In the genomic region with DNA sequence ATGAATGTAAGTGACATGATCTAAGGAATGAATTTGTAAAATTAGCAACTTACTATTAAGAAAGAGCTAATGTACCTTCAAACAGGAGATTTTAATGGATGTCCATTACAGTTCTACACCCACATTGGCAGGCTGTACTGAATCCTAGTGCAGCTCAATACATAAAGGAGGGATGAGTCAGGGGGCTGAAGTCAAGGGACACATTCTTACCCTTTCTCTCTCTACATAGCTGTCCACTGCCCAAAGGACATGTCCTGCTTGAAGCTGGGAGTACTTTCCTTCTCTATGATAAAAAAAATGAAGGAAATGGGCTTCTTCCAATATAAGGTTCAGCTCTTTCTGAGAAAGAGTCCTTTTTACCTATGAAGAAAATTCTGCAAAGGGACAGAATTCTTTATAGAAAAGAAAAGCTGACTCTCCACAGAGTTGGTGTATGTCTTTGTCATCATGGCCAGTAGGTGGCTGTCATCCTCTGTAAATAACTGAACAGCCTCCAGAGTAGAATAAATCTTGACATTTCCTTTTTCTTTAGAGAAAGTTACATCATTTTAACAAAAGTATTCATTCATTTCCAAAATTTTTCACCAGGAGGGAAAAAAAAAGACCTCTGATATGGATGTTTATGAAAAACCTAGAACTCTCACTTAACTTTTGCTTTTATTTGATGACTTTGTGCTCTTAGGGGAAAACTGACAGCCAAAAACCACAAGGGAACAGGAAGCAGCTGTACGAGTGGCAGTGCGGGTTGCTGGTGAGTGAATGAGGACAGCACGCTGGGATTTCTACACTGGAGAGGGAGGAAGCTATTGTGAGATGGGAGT, we compare ENCODE assay signal across 1 cellular context.
TF ChIP-seq lines count a peak whose summit lies in the region.

No MANE protein-coding gene starts in this region.

TF ChIP-seq in GM12878, 131 proteins besides CTCF, POLR2A, EP300 and RAD21:
- peak; percentile 42; the same call in 1 of the 2 replicates for TF ChIP-seq RUNX3 (IDR thresholded peaks at IDR 0.05; ENCODE audit: low read length)
- no peak for TF ChIP-seq SIX5 (IDR thresholded peaks at IDR 0.05; ENCODE audit: low read depth, low read length, severe bottlenecking)
- no peak for TF ChIP-seq ZZZ3 (IDR thresholded peaks at IDR 0.05; ENCODE audit: control insufficient read depth, insufficient read length, low read depth)
- TF ChIP-seq, protein P1, sequence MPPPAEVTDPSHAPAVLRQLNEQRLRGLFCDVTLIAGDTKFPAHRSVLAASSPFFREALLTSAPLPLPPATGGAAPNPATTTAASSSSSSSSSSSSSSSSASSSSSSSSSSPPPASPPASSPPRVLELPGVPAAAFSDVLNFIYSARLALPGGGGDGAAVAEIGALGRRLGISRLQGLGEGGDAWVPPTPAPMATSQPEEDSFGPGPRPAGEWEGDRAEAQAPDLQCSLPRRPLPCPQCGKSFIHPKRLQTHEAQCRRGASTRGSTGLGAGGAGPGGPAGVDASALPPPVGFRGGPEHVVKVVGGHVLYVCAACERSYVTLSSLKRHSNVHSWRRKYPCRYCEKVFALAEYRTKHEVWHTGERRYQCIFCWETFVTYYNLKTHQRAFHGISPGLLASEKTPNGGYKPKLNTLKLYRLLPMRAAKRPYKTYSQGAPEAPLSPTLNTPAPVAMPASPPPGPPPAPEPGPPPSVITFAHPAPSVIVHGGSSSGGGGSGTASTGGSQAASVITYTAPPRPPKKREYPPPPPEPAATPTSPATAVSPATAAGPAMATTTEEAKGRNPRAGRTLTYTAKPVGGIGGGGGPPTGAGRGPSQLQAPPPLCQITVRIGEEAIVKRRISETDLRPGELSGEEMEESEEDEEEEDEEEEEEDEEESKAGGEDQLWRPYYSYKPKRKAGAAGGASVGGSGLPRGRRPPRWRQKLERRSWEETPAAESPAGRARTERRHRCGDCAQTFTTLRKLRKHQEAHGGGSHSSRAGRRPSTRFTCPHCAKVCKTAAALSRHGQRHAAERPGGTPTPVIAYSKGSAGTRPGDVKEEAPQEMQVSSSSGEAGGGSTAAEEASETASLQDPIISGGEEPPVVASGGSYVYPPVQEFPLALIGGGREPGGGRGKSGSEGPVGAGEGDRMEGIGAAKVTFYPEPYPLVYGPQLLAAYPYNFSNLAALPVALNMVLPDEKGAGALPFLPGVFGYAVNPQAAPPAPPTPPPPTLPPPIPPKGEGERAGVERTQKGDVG (CRISPR knock-in tag; IDR thresholded peaks at IDR 0.05): no peak
- TF ChIP-seq IKZF2 (IDR thresholded peaks at IDR 0.05): no peak
- no peak for TF ChIP-seq RB1 (IDR thresholded peaks at IDR 0.05; ENCODE audit: borderline replicate concordance)
- TF ChIP-seq, protein P2, sequence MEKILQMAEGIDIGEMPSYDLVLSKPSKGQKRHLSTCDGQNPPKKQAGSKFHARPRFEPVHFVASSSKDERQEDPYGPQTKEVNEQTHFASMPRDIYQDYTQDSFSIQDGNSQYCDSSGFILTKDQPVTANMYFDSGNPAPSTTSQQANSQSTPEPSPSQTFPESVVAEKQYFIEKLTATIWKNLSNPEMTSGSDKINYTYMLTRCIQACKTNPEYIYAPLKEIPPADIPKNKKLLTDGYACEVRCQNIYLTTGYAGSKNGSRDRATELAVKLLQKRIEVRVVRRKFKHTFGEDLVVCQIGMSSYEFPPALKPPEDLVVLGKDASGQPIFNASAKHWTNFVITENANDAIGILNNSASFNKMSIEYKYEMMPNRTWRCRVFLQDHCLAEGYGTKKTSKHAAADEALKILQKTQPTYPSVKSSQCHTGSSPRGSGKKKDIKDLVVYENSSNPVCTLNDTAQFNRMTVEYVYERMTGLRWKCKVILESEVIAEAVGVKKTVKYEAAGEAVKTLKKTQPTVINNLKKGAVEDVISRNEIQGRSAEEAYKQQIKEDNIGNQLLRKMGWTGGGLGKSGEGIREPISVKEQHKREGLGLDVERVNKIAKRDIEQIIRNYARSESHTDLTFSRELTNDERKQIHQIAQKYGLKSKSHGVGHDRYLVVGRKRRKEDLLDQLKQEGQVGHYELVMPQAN (conservative IDR thresholded peaks at IDR 0.05): no peak
- TF ChIP-seq, protein P3, sequence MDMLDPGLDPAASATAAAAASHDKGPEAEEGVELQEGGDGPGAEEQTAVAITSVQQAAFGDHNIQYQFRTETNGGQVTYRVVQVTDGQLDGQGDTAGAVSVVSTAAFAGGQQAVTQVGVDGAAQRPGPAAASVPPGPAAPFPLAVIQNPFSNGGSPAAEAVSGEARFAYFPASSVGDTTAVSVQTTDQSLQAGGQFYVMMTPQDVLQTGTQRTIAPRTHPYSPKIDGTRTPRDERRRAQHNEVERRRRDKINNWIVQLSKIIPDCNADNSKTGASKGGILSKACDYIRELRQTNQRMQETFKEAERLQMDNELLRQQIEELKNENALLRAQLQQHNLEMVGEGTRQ (IDR thresholded peaks at IDR 0.05; ENCODE audit: borderline replicate concordance, low read depth, low read length): no peak
- no peak for TF ChIP-seq NFYA (IDR thresholded peaks at IDR 0.05; ENCODE audit: borderline replicate concordance, low read depth, low read length)
- TF ChIP-seq CBX3 (IDR thresholded peaks at IDR 0.05; ENCODE audit: borderline replicate concordance, low read depth): no peak
- TF ChIP-seq RAD51 (IDR thresholded peaks at IDR 0.05): no peak
- no peak for TF ChIP-seq SPI1 (IDR thresholded peaks at IDR 0.05; ENCODE audit: borderline replicate concordance, insufficient read depth, low read depth, low read length)
- TF ChIP-seq IKZF1 (conservative IDR thresholded peaks at IDR 0.05): no peak
- no peak for TF ChIP-seq STAT1 (conservative IDR thresholded peaks at IDR 0.05)
- no peak for TF ChIP-seq TAF1 (IDR thresholded peaks at IDR 0.05; ENCODE audit: borderline replicate concordance, low read depth, low read length)
- TF ChIP-seq, protein P4, sequence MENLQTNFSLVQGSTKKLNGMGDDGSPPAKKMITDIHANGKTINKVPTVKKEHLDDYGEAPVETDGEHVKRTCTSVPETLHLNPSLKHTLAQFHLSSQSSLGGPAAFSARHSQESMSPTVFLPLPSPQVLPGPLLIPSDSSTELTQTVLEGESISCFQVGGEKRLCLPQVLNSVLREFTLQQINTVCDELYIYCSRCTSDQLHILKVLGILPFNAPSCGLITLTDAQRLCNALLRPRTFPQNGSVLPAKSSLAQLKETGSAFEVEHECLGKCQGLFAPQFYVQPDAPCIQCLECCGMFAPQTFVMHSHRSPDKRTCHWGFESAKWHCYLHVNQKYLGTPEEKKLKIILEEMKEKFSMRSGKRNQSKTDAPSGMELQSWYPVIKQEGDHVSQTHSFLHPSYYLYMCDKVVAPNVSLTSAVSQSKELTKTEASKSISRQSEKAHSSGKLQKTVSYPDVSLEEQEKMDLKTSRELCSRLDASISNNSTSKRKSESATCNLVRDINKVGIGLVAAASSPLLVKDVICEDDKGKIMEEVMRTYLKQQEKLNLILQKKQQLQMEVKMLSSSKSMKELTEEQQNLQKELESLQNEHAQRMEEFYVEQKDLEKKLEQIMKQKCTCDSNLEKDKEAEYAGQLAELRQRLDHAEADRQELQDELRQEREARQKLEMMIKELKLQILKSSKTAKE (IDR thresholded peaks at IDR 0.05; ENCODE audit: low read depth, poor library complexity, severe bottlenecking): peak; percentile 21
- TF ChIP-seq SMC3 (IDR thresholded peaks at IDR 0.05; ENCODE audit: borderline replicate concordance, low read length): peak; percentile 54; the same call in 1 of the 2 replicates
- TF ChIP-seq, protein P5, sequence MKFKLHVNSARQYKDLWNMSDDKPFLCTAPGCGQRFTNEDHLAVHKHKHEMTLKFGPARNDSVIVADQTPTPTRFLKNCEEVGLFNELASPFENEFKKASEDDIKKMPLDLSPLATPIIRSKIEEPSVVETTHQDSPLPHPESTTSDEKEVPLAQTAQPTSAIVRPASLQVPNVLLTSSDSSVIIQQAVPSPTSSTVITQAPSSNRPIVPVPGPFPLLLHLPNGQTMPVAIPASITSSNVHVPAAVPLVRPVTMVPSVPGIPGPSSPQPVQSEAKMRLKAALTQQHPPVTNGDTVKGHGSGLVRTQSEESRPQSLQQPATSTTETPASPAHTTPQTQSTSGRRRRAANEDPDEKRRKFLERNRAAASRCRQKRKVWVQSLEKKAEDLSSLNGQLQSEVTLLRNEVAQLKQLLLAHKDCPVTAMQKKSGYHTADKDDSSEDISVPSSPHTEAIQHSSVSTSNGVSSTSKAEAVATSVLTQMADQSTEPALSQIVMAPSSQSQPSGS (IDR thresholded peaks at IDR 0.05; ENCODE audit: low read length): no peak
- TF ChIP-seq WRNIP1 (IDR thresholded peaks at IDR 0.05; ENCODE audit: borderline replicate concordance, low read depth, low read length): no peak
- no peak for TF ChIP-seq TARDBP (IDR thresholded peaks at IDR 0.05; ENCODE audit: borderline replicate concordance)
- TF ChIP-seq CHD4 (IDR thresholded peaks at IDR 0.05): no peak
- TF ChIP-seq YBX1 (IDR thresholded peaks at IDR 0.05): no peak
- TF ChIP-seq MTA2 (IDR thresholded peaks at IDR 0.05; ENCODE audit: low read depth): no peak
- TF ChIP-seq ESRRA (IDR thresholded peaks at IDR 0.05; ENCODE audit: low read length): no peak
- TF ChIP-seq BHLHE40 (IDR thresholded peaks at IDR 0.05; ENCODE audit: borderline replicate concordance in 1 of 2, low read depth in 2 of 2, low read length in 1 of 2): no peak
- TF ChIP-seq PML (IDR thresholded peaks at IDR 0.05; ENCODE audit: low read length): no peak
- no peak for TF ChIP-seq EED (IDR thresholded peaks at IDR 0.05; ENCODE audit: low read depth)
- no peak for TF ChIP-seq JUNB (IDR thresholded peaks at IDR 0.05)
- TF ChIP-seq, protein P6, sequence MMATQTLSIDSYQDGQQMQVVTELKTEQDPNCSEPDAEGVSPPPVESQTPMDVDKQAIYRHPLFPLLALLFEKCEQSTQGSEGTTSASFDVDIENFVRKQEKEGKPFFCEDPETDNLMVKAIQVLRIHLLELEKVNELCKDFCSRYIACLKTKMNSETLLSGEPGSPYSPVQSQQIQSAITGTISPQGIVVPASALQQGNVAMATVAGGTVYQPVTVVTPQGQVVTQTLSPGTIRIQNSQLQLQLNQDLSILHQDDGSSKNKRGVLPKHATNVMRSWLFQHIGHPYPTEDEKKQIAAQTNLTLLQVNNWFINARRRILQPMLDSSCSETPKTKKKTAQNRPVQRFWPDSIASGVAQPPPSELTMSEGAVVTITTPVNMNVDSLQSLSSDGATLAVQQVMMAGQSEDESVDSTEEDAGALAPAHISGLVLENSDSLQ (IDR thresholded peaks at IDR 0.05): peak; percentile 22; the same call in 1 of the 2 replicates
- TF ChIP-seq, protein P7, sequence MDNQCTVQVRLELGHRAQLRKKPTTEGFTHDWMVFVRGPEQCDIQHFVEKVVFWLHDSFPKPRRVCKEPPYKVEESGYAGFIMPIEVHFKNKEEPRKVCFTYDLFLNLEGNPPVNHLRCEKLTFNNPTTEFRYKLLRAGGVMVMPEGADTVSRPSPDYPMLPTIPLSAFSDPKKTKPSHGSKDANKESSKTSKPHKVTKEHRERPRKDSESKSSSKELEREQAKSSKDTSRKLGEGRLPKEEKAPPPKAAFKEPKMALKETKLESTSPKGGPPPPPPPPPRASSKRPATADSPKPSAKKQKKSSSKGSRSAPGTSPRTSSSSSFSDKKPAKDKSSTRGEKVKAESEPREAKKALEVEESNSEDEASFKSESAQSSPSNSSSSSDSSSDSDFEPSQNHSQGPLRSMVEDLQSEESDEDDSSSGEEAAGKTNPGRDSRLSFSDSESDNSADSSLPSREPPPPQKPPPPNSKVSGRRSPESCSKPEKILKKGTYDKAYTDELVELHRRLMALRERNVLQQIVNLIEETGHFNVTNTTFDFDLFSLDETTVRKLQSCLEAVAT (IDR thresholded peaks at IDR 0.05): no peak
